12 cellular contexts compared by ENCODE assay signal in genomic region chr1:8073116-8073855, GRCh38.
"Had no signal": no experiment of that assay in that cellular context is flagged by ENCODE, and none has a peak within 500 bp of the region (broad histone marks: within the 10 kb centered on the region; RNA-seq: fewer than 3 reads in every experiment).

No MANE protein-coding gene starts in this region.

- H3K27me3 ChIP-seq: cardiac muscle cell, colonic mucosa, ovary, suprapubic skin had no signal

- H3K36me3 ChIP-seq: cardiac muscle cell, colonic mucosa, ovary, suprapubic skin had no signal

- H3K4me1 ChIP-seq: colonic mucosa had no signal

- H3K9me3 ChIP-seq: colonic mucosa, ovary, suprapubic skin had no signal

- H3K4me3 ChIP-seq: cardiac muscle cell, colonic mucosa, ovary, suprapubic skin had no signal

- ATAC-seq: activated T-cell treated with anti-CD3 and anti-CD28 coated beads, Interleukin-2, amount 50 U/mL, for 72 hours had no signal

- DNase-seq: activated CD4-positive, alpha-beta memory T cell treated with anti-CD3 and anti-CD28 coated beads for 36 hours; activated naive CD4-positive, alpha-beta T cell treated with Interleukin-2 at 50 U/mL for 16 hours; activated T-cell treated with anti-CD3 and anti-CD28 coated beads, Interleukin-2, amount 50 U/mL, for 72 hours; colonic mucosa; foreskin melanocyte; kidney; ovary; stimulated activated CD4-positive, alpha-beta T cell treated with anti-CD3 and anti-CD28 coated beads, Interleukin-12 subunit alpha, Interleukin-12 subunit beta, amount 100 ng/mL, for 4 hours; stimulated activated naive CD4-positive, alpha-beta T cell treated with Interleukin-2 at 50 U/mL for 16 hours; T1000 had no signal

- H3K27ac ChIP-seq: cardiac muscle cell, colonic mucosa, ovary, suprapubic skin had no signal
